27 cellular contexts compared by ENCODE assay signal in genomic region chr19:31666126-31666525, GRCh38.
"Had no signal": no experiment of that assay in that cellular context is flagged by ENCODE, and none has a peak within 500 bp of the region (broad histone marks: within the 10 kb centered on the region; RNA-seq: fewer than 3 reads in every experiment).

No MANE protein-coding gene starts in this region.

- H3K36me3 ChIP-seq: ascending aorta, stomach, thyroid gland, upper lobe of left lung, vagina had no signal

- H3K4me1 Mint-ChIP-seq: activated CD4-positive, alpha-beta T cell treated with anti-CD3 and anti-CD28 coated beads for 36 hours; activated naive CD8-positive, alpha-beta T cell treated with anti-CD3 and anti-CD28 coated beads, Interleukin-2, amount 10 ng/mL, durations not matched to agents 7 days and 5 days; naive thymus-derived CD4-positive, alpha-beta T cell; stimulated activated naive B cell treated with anti-CD40 and anti-IgM and Interleukin-4, amounts not matched to agents 10 μg/mL and 1 μg/mL and 100 μg/mL, for 72 hours had no signal

- H3K4me3 Mint-ChIP-seq: activated CD4-positive, alpha-beta T cell treated with anti-CD3 and anti-CD28 coated beads for 36 hours; activated naive CD4-positive, alpha-beta T cell treated with anti-CD3 and anti-CD28 coated beads for 36 hours; activated naive CD8-positive, alpha-beta T cell treated with anti-CD3 and anti-CD28 coated beads, Interleukin-2, amount 10 ng/mL, durations not matched to agents 7 days and 5 days; activated T-helper 1 cell treated with anti-CD3 and anti-CD28 coated beads, Interleukin-12 subunit alpha, Interleukin-12 subunit beta, Interleukin-2, Interleukin-4 antibody, amounts not matched to agents 30 ng/mL and 10 ng/mL and 1 ng/mL, durations not matched to agents 14 hours and 24 hours and 36 hours; naive thymus-derived CD4-positive, alpha-beta T cell; stimulated activated naive B cell treated with anti-CD40 and anti-IgM and Interleukin-4, amounts not matched to agents 10 μg/mL and 1 μg/mL and 100 μg/mL, for 72 hours; T-helper 2 cell treated with Interferon-gamma antibody and Interleukin-4, amounts not matched to agents 5 μg/mL and 100 μg/mL, for 36 hours had no signal

- H3K4me1 ChIP-seq: ascending aorta, parathyroid adenoma, stomach, thyroid gland, upper lobe of left lung, vagina had no signal

- H3K27me3 ChIP-seq: ascending aorta, stomach, thyroid gland, upper lobe of left lung, vagina had no signal

- H3K27me3 Mint-ChIP-seq: activated naive CD8-positive, alpha-beta T cell treated with anti-CD3 and anti-CD28 coated beads, Interleukin-2, amount 10 ng/mL, durations not matched to agents 7 days and 5 days; stimulated activated naive B cell treated with anti-CD40 and anti-IgM and Interleukin-4, amounts not matched to agents 10 μg/mL and 1 μg/mL and 100 μg/mL, for 72 hours had no signal

- H3K9me3 ChIP-seq: ascending aorta, stomach, thyroid gland, upper lobe of left lung, vagina had no signal

- H3K79me2 ChIP-seq: parathyroid adenoma had no signal

- H3K4me3 ChIP-seq: ascending aorta, stomach, thyroid gland, upper lobe of left lung, vagina had no signal

- ATAC-seq: activated CD4-positive, alpha-beta T cell treated with anti-CD3 and anti-CD28 coated beads for 36 hours; esophagus mucosa; left cardiac atrium; left ventricle myocardium superior; naive thymus-derived CD4-positive, alpha-beta T cell; right cardiac atrium; stimulated activated naive B cell treated with anti-CD40 and anti-IgM and Interleukin-4, amounts not matched to agents 10 μg/mL and 1 μg/mL and 100 μg/mL, for 72 hours had no signal

- H3K27ac ChIP-seq: ascending aorta, parathyroid adenoma, stomach, thyroid gland, upper lobe of left lung, vagina had no signal

- H3K27ac Mint-ChIP-seq: activated CD4-positive, alpha-beta T cell treated with anti-CD3 and anti-CD28 coated beads for 36 hours; activated naive CD4-positive, alpha-beta T cell treated with anti-CD3 and anti-CD28 coated beads for 36 hours; activated naive CD8-positive, alpha-beta T cell treated with anti-CD3 and anti-CD28 coated beads, Interleukin-2, amount 10 ng/mL, durations not matched to agents 7 days and 5 days; activated T-helper 1 cell treated with anti-CD3 and anti-CD28 coated beads, Interleukin-12 subunit alpha, Interleukin-12 subunit beta, Interleukin-2, Interleukin-4 antibody, amounts not matched to agents 30 ng/mL and 10 ng/mL and 1 ng/mL, durations not matched to agents 14 hours and 24 hours and 36 hours; naive thymus-derived CD4-positive, alpha-beta T cell; stimulated activated naive B cell treated with anti-CD40 and anti-IgM and Interleukin-4, amounts not matched to agents 10 μg/mL and 1 μg/mL and 100 μg/mL, for 72 hours; T-helper 2 cell treated with Interferon-gamma antibody and Interleukin-4, amounts not matched to agents 5 μg/mL and 100 μg/mL, for 36 hours had no signal

- DNase-seq: activated CD4-positive, alpha-beta T cell treated with anti-CD3 and anti-CD28 coated beads for 36 hours; activated CD4-positive, alpha-beta T cell treated with anti-CD3 and anti-CD28 coated beads, Interleukin-2, amount 50 U/mL, for 48 hours; activated CD4-positive, CD25-positive, alpha-beta regulatory T cell; activated CD8-positive, alpha-beta memory T cell treated with anti-CD3 and anti-CD28 coated beads for 24 hours; activated effector memory CD4-positive, alpha-beta T cell treated with anti-CD3 and anti-CD28 coated beads, Interleukin-2, amount 50 U/mL, for 16 hours; activated naive CD4-positive, alpha-beta T cell treated with anti-CD3 and anti-CD28 coated beads for 36 hours; activated naive CD8-positive, alpha-beta T cell treated with anti-CD3 and anti-CD28 coated beads, Interleukin-2, amount 10 ng/mL, durations not matched to agents 7 days and 5 days; central memory CD4-positive, alpha-beta T cell; foreskin melanocyte; left cardiac atrium; left ventricle myocardium superior; midbrain; naive thymus-derived CD4-positive, alpha-beta T cell; right cardiac atrium; stimulated activated CD4-positive, alpha-beta T cell treated with anti-CD3 and anti-CD28 coated beads, Interleukin-15, amount 100 ng/mL, for 24 hours; stimulated activated CD4-positive, alpha-beta T cell treated with anti-CD3 and anti-CD28 coated beads, Interleukin-2, amount 100 ng/mL, for 24 hours; stimulated activated naive B cell treated with anti-CD40 and anti-IgM and Interleukin-4, amounts not matched to agents 10 μg/mL and 1 μg/mL and 100 μg/mL, for 72 hours; stomach; thyroid gland; upper lobe of left lung had no signal

- H3K9me3 Mint-ChIP-seq: activated naive CD4-positive, alpha-beta T cell treated with anti-CD3 and anti-CD28 coated beads for 36 hours; stimulated activated naive B cell treated with anti-CD40 and anti-IgM and Interleukin-4, amounts not matched to agents 10 μg/mL and 1 μg/mL and 100 μg/mL, for 72 hours had no signal

- H3K9ac ChIP-seq: parathyroid adenoma had no signal

- H2AFZ ChIP-seq: parathyroid adenoma had no signal

- FAIRE-seq: keratinocyte had no signal

- H3K36me3 Mint-ChIP-seq: activated naive CD8-positive, alpha-beta T cell treated with anti-CD3 and anti-CD28 coated beads, Interleukin-2, amount 10 ng/mL, durations not matched to agents 7 days and 5 days; naive thymus-derived CD4-positive, alpha-beta T cell; stimulated activated naive B cell treated with anti-CD40 and anti-IgM and Interleukin-4, amounts not matched to agents 10 μg/mL and 1 μg/mL and 100 μg/mL, for 72 hours had no signal
